In the genomic region with DNA sequence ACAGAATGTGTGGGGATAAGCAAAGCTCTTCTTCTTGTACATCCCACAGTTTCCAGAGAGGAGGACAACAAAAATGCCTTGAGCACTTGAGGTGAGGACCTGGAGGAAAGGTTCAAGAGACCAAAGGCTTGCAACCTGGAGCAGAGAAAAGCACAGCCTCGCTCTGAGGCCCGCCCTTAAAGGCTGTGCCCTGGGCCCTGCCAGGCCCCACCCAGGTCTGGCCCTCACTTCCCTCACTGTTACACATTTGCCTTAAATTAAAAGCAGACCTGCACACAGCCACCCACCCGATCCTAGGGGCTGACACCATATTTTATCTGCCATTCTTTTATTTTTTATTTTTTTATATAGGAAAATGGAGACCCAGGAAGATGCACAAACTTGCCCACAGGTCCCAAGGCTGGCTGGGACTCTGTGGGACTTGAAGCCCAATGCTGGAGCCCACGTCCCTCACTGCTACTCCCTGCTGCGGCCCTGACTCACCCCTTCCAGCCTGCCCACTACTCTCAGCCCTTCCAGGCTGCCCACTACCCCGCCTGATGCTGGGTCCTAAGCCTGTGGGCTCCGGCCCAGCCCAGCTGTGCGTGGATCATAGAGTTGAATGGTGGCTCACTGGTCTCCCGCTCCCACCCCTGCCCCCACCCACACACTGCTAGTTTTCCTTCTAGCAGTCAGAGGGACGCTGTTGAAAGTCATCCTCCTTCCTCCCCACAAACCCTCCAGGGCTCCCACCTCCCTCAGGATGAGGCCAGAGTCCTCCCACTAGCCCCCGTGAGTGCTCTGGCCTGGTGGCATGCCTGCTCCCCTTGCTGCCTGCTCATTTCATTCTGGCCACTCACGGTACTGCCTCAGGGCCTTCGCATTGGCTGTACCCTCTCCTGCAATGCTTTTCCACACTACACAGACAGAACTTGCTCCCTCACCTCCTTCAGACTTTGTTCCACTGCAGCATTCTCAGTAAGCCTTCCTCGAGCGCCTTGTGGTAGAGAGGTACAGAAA, we compare ENCODE assay signal across 15 cellular contexts.
DNase-seq lines count a peak whose midpoint lies in the region; ATAC-seq and TF ChIP-seq lines count a peak whose summit lies in the region.
"Had no signal": no experiment of that assay in that cellular context is flagged by ENCODE, and none has a peak within 500 bp of the region (broad histone marks: within the 10 kb centered on the region; RNA-seq: fewer than 3 reads in every experiment).

No MANE protein-coding gene starts in this region.

- no peak for TF ChIP-seq POLR2A in body of pancreas (IDR thresholded peaks at IDR 0.05)

- H3K4me3 Mint-ChIP-seq in natural killer cell treated with Interleukin-12 subunit alpha and Interleukin-12 subunit beta and Interleukin-15 and Interleukin-18, amount 100 ng/mL, for 72 hours: no peak overlapping the region
- no peak overlapping the region for H3K4me3 Mint-ChIP-seq in natural killer cell
- H3K4me3 Mint-ChIP-seq: activated CD4-positive, alpha-beta memory T cell treated with anti-CD3 and anti-CD28 coated beads, Interleukin-2, amount 10 ng/mL, durations not matched to agents 7 days and 5 days; GM23338 had no signal

- peak overlapping the region; percentile 73 for H2AFZ ChIP-seq in fibroblast of lung (ENCODE audit: low read length)
- H2AFZ ChIP-seq: GM23338 had no signal

- peaks cover 44 to 48% of the 10 kb centered on the region in 2 donors for H3K4me1 Mint-ChIP-seq in natural killer cell treated with Interleukin-12 subunit alpha and Interleukin-12 subunit beta and Interleukin-15 and Interleukin-18, amount 100 ng/mL, for 72 hours (ENCODE audit: low read depth in 2 of 2)
- H3K4me1 Mint-ChIP-seq in natural killer cell: peaks cover 10 to 29% of the 10 kb centered on the region in 2 donors

- H3K79me2 ChIP-seq in fibroblast of lung (ENCODE audit: control insufficient read depth, insufficient read depth, low read length): no peaks in the 10 kb centered on the region

- no peaks in the 10 kb centered on the region for H3K9me3 ChIP-seq in fibroblast of lung (ENCODE audit: control insufficient read depth, insufficient read depth, low read depth, low read length)
- H3K9me3 ChIP-seq in psoas muscle: peaks cover 3% of the 10 kb centered on the region
- H3K9me3 ChIP-seq in body of pancreas: no peaks in the 10 kb centered on the region

- no peaks in the 10 kb centered on the region for H3K36me3 Mint-ChIP-seq in natural killer cell treated with Interleukin-12 subunit alpha and Interleukin-12 subunit beta and Interleukin-15 and Interleukin-18, amount 100 ng/mL, for 72 hours
- no peaks in the 10 kb centered on the region for H3K36me3 Mint-ChIP-seq in natural killer cell

- H3K9ac ChIP-seq in fibroblast of lung (ENCODE audit: insufficient read depth, low read length): no peak overlapping the region

- H3K27ac ChIP-seq in fibroblast of lung (ENCODE audit: insufficient read depth, low read length) (no peak overlapping the region), psoas muscle (peak overlapping the region; percentile 4), body of pancreas (no peak overlapping the region)

- no peaks in the 10 kb centered on the region for H4K20me1 ChIP-seq in fibroblast of lung (ENCODE audit: control insufficient read depth, extremely low read depth, insufficient read depth, low read length)

- DNase-seq in natural killer cell treated with Interleukin-12 subunit alpha and Interleukin-12 subunit beta and Interleukin-15 and Interleukin-18, amount 100 ng/mL, for 72 hours (ENCODE audit: low spot score): no peak
- DNase-seq in natural killer cell (no peak), fibroblast of lung (ENCODE audit: low read depth in 2 of 2) (no peak), psoas muscle (peak; percentile 41 to 74), NCI-H82 (lab: John Stamatoyannopoulos, UW) (no peak), NCI-H2107 treated with DMSO at 0.1 percent for 48 hours (lab: John Stamatoyannopoulos, UW; ENCODE audit: unreplicated experiment) (no peak), body of pancreas (no peak)
- no peak for DNase-seq in stimulated activated naive CD8-positive, alpha-beta T cell treated with anti-CD3 and anti-CD28 coated beads, Interleukin-15, Interleukin-2, amounts not matched to agents 100 U/mL and 50 U/mL, for 24 hours
- DNase-seq: activated CD4-positive, alpha-beta memory T cell treated with anti-CD3 and anti-CD28 coated beads, Interleukin-2, amount 10 ng/mL, durations not matched to agents 7 days and 5 days; DMS 273 treated with DMSO at 0.1 percent for 48 hours; NCI-H2171 treated with DMSO at 0.1 percent for 48 hours; stimulated activated CD4-positive, alpha-beta T cell treated with anti-CD3 and anti-CD28 coated beads, Interleukin-1b, Interleukin-23, amount 100 ng/mL, for 48 hours; stimulated activated CD8-positive, alpha-beta memory T cell treated with anti-CD3 and anti-CD28 coated beads, Interleukin-4, amount 100 ng/mL, for 48 hours had no signal

- H3K27me3 ChIP-seq in fibroblast of lung (ENCODE audit: control insufficient read depth, insufficient read depth, low read length) (peaks cover 3% of the 10 kb centered on the region), psoas muscle (ENCODE audit: insufficient read depth in 3 of 3, low read length in 2 of 3) (no peaks in the 10 kb centered on the region), body of pancreas (no peaks in the 10 kb centered on the region)

- H3K4me1 ChIP-seq in fibroblast of lung (ENCODE audit: control insufficient read depth, extremely low read depth, insufficient read depth, low read length) (peaks cover 2% of the 10 kb centered on the region), psoas muscle (no peaks in the 10 kb centered on the region), body of pancreas (no peaks in the 10 kb centered on the region)

- no peaks in the 10 kb centered on the region for H3K9me3 Mint-ChIP-seq in natural killer cell treated with Interleukin-12 subunit alpha and Interleukin-12 subunit beta and Interleukin-15 and Interleukin-18, amount 100 ng/mL, for 72 hours
- H3K9me3 Mint-ChIP-seq in natural killer cell: no peaks in the 10 kb centered on the region
- H3K9me3 Mint-ChIP-seq: activated CD4-positive, alpha-beta memory T cell treated with anti-CD3 and anti-CD28 coated beads, Interleukin-2, amount 10 ng/mL, durations not matched to agents 7 days and 5 days; activated T-helper 2 cell treated with anti-CD3 and anti-CD28 coated beads, Interferon-gamma antibody, Interleukin-2, Interleukin-4, amounts not matched to agents 10 μg/mL and 5 μg/mL and 100 μg/mL, durations not matched to agents 14 hours and 24 hours and 36 hours; GM23338 had no signal

- H3K36me3 ChIP-seq in fibroblast of lung (ENCODE audit: control insufficient read depth, insufficient read depth, low read length) (no peaks in the 10 kb centered on the region), psoas muscle (ENCODE audit: insufficient read depth in 1 of 2, low read depth in 1 of 2) (no peaks in the 10 kb centered on the region), body of pancreas (replicated peaks in 1 of 2; ENCODE audit: insufficient read depth in 1 of 2, low read depth in 2 of 2) (no peaks in the 10 kb centered on the region)

- TF ChIP-seq CTCF in natural killer cell (IDR thresholded peaks at IDR 0.05) (no peak), fibroblast of lung (conservative IDR thresholded peaks at IDR 0.05 in 1 of 2, IDR thresholded peaks at IDR 0.05 in 1 of 2; ENCODE audit: low read depth in 1 of 2, low read length in 2 of 2) (no peak), psoas muscle (IDR thresholded peaks at IDR 0.05) (no peak), body of pancreas (IDR thresholded peaks at IDR 0.05) (no peak)

- H3K4me2 ChIP-seq in fibroblast of lung (ENCODE audit: extremely low read depth, insufficient read depth, low read length): peak overlapping the region; percentile 52
- H3K4me2 ChIP-seq: GM23338 had no signal

- no peaks in the 10 kb centered on the region for H3K27me3 Mint-ChIP-seq in natural killer cell treated with Interleukin-12 subunit alpha and Interleukin-12 subunit beta and Interleukin-15 and Interleukin-18, amount 100 ng/mL, for 72 hours
- H3K27me3 Mint-ChIP-seq in natural killer cell (ENCODE audit: low read depth in 2 of 2): peaks cover 0 to 5% of the 10 kb centered on the region in 2 donors

- H3K4me3 ChIP-seq in fibroblast of lung (replicated peaks in 1 of 4; ENCODE audit: control extremely low read depth in 1 of 4, insufficient read depth in 1 of 4, low read depth in 3 of 4, low read length in 4 of 4): no peak overlapping the region
- no peak overlapping the region for H3K4me3 ChIP-seq in psoas muscle
- H3K4me3 ChIP-seq in body of pancreas: no peak overlapping the region
- H3K4me3 ChIP-seq: GM23338 had no signal

- H3K27ac Mint-ChIP-seq in natural killer cell treated with Interleukin-12 subunit alpha and Interleukin-12 subunit beta and Interleukin-15 and Interleukin-18, amount 100 ng/mL, for 72 hours: peak overlapping the region; percentile 20 to 78
- H3K27ac Mint-ChIP-seq in natural killer cell: no peak overlapping the region
- H3K27ac Mint-ChIP-seq: activated CD4-positive, alpha-beta memory T cell treated with anti-CD3 and anti-CD28 coated beads, Interleukin-2, amount 10 ng/mL, durations not matched to agents 7 days and 5 days; activated T-helper 2 cell treated with anti-CD3 and anti-CD28 coated beads, Interferon-gamma antibody, Interleukin-2, Interleukin-4, amounts not matched to agents 10 μg/mL and 5 μg/mL and 100 μg/mL, durations not matched to agents 14 hours and 24 hours and 36 hours; GM23338 had no signal

- intact Hi-C loops in natural killer cell (cut with micrococcal nuclease) (no loop called here), psoas muscle (cut with DNase I) (no loop called here), body of pancreas (cut with DNase I) (no loop called here)

- no peak for ATAC-seq in natural killer cell treated with Interleukin-12 subunit alpha and Interleukin-12 subunit beta and Interleukin-15 and Interleukin-18, amount 100 ng/mL, for 72 hours
- ATAC-seq in natural killer cell (no peak), psoas muscle (peak in 2 of 4 donors; percentile 34 to 70), body of pancreas (no peak)
- no peak for ATAC-seq in stimulated activated naive CD8-positive, alpha-beta T cell treated with anti-CD3 and anti-CD28 coated beads, Interleukin-15, Interleukin-2, amounts not matched to agents 100 U/mL and 50 U/mL, for 24 hours
- ATAC-seq: GM23338 had no signal

- WGBS in psoas muscle, 3 donors: 70 to 80% (median 71%) methylated on average over 15 of the region's 15 CpGs
- 80 to 84% methylated on average over 13 to 15 of the region's 15 CpGs for WGBS in body of pancreas, 2 donors

Comparison
In these comparisons a context has a peak if more than half of its experiments do, and no peak if none do; other contexts are left out.
1. H3K27ac Mint-ChIP-seq: peak in natural killer cell treated with Interleukin-12 subunit alpha and Interleukin-12 subunit beta and Interleukin-15 and Interleukin-18, amount 100 ng/mL, for 72 hours (2 of 2); none in natural killer cell (0 of 2).
2. DNase-seq: peak in psoas muscle (2 of 2); none in natural killer cell treated with Interleukin-12 subunit alpha and Interleukin-12 subunit beta and Interleukin-15 and Interleukin-18, amount 100 ng/mL, for 72 hours (single experiment), natural killer cell (single experiment), fibroblast of lung (0 of 2), NCI-H82 (single experiment), stimulated activated naive CD8-positive, alpha-beta T cell treated with anti-CD3 and anti-CD28 coated beads, Interleukin-15, Interleukin-2, amounts not matched to agents 100 U/mL and 50 U/mL, for 24 hours (single experiment), NCI-H2107 treated with DMSO at 0.1 percent for 48 hours (single experiment) and body of pancreas (0 of 4).